ENCODE assay signal across 22 cellular contexts in genomic region chr1:227894306-227894721, GRCh38. TPM values are rescaled to one million over a fixed set of nuclear protein-coding genes. Genes with fewer than 3 reads are reported as not detected.
DNase-seq lines count a peak whose midpoint lies in the region; ATAC-seq, FAIRE-seq and TF ChIP-seq lines count a peak whose summit lies in the region.
"Had no signal": no experiment of that assay in that cellular context is flagged by ENCODE, and none has a peak within 500 bp of the region (broad histone marks: within the 10 kb centered on the region; RNA-seq: fewer than 3 reads in every experiment).

No MANE protein-coding gene starts in this region.

- H3K27ac Mint-ChIP-seq in activated CD4-positive, alpha-beta T cell treated with anti-CD3 and anti-CD28 coated beads, Interleukin-2, amount 10 ng/mL, durations not matched to agents 7 days and 5 days, result peak overlapping the region; percentile 50
- H3K27ac Mint-ChIP-seq: stimulated activated effector memory CD8-positive, alpha-beta T cell treated with anti-CD3 and anti-CD28 coated beads, Interleukin-12 subunit alpha, Interleukin-12 subunit beta, amount 100 ng/mL, for 72 hours had no signal

- H3K9me3 Mint-ChIP-seq in activated CD4-positive, alpha-beta T cell treated with anti-CD3 and anti-CD28 coated beads, Interleukin-2, amount 10 ng/mL, durations not matched to agents 7 days and 5 days, result no peaks in the 10 kb centered on the region
- H3K9me3 Mint-ChIP-seq: CD4-positive, CD25-positive, alpha-beta regulatory T cell; stimulated activated effector memory CD8-positive, alpha-beta T cell treated with anti-CD3 and anti-CD28 coated beads, Interleukin-12 subunit alpha, Interleukin-12 subunit beta, amount 100 ng/mL, for 72 hours had no signal

- H4K20me1 ChIP-seq in HepG2 (ENCODE audit: insufficient read depth, low read length), result no peaks in the 10 kb centered on the region

- in situ Hi-C loops in HepG2 (cut with HindIII; ENCODE audit: extremely low pct_ligation_motif_present, low pct_unique_long_range_greater_than_20kb), result no loop called here

- BruUV-seq in HepG2 (replicated peaks; lab: Mats Ljungman, UMichigan), result no TSS peak

- H3K4me3 Mint-ChIP-seq in activated CD4-positive, alpha-beta T cell treated with anti-CD3 and anti-CD28 coated beads, Interleukin-2, amount 10 ng/mL, durations not matched to agents 7 days and 5 days, result no peak overlapping the region
- H3K4me3 Mint-ChIP-seq: CD4-positive, CD25-positive, alpha-beta regulatory T cell; stimulated activated effector memory CD8-positive, alpha-beta T cell treated with anti-CD3 and anti-CD28 coated beads, Interleukin-12 subunit alpha, Interleukin-12 subunit beta, amount 100 ng/mL, for 72 hours had no signal

- POLR2A ChIA-PET in activated CD4-positive, alpha-beta T cell treated with anti-CD3 and anti-CD28 coated beads, Interleukin-2, amount 10 ng/mL, durations not matched to agents 7 days and 5 days (lab: Charles Lee), result no interaction called here
- POLR2A ChIA-PET in HepG2 (lab: Yijun Ruan, JAX), result no interaction called here

- H3K79me2 ChIP-seq in HepG2 (ENCODE audit: insufficient read depth, low read length), result no peaks in the 10 kb centered on the region

- H3K4me1 ChIP-seq in HepG2 (ENCODE audit: insufficient read depth, low read length), result peaks cover 20% of the 10 kb centered on the region
- H3K4me1 ChIP-seq in stomach, result no peaks in the 10 kb centered on the region
- H3K4me1 ChIP-seq: A549 had no signal

- H3K4me3 ChIP-seq in HepG2 (replicated peaks in 1 of 3; ENCODE audit: insufficient read depth in 1 of 3, low read depth in 2 of 3, low read length in 3 of 3) (no peak overlapping the region), stomach (no peak overlapping the region)
- H3K4me3 ChIP-seq: A549, esophagus squamous epithelium, heart right ventricle, mucosa of descending colon, PC-9, skin epidermis had no signal

- H3K27ac ChIP-seq in HepG2 (ENCODE audit: extremely low read length, insufficient read depth, low read length), result no peak overlapping the region
- no peak overlapping the region for H3K27ac ChIP-seq in stomach
- H3K27ac ChIP-seq: A549, esophagus squamous epithelium, heart right ventricle, PC-9, skin epidermis had no signal

- H3K27me3 ChIP-seq in HepG2 (ENCODE audit: control insufficient read depth in 1 of 2, insufficient read depth in 2 of 2, low read length in 2 of 2), result peaks cover 6 to 37% of the 10 kb centered on the region in 2 experiments
- H3K27me3 ChIP-seq in stomach, result no peaks in the 10 kb centered on the region
- H3K27me3 ChIP-seq: esophagus squamous epithelium, heart right ventricle had no signal

- no peak for FAIRE-seq in HepG2 (lab: Jason Lieb, UNC)
- FAIRE-seq: A549 had no signal

- TF ChIP-seq POLR2A in HepG2 (IDR thresholded peaks at IDR 0.05; ENCODE audit: insufficient read depth in 1 of 2, low read depth in 2 of 2, low read length in 2 of 2) (no peak), stomach (IDR thresholded peaks at IDR 0.05) (no peak)

- TF ChIP-seq EP300 in HepG2 (IDR thresholded peaks at IDR 0.05; ENCODE audit: low read depth in 2 of 2, low read length in 2 of 2) (no peak), HepG2 (CRISPR knock-in tag; IDR thresholded peaks at IDR 0.05; ENCODE audit: borderline replicate concordance) (no peak), stomach (IDR thresholded peaks at IDR 0.05) (no peak)

- H3K4me1 Mint-ChIP-seq in activated CD4-positive, alpha-beta T cell treated with anti-CD3 and anti-CD28 coated beads, Interleukin-2, amount 10 ng/mL, durations not matched to agents 7 days and 5 days, result peaks cover 7% of the 10 kb centered on the region

- CTCF ChIA-PET in activated CD4-positive, alpha-beta T cell treated with anti-CD3 and anti-CD28 coated beads, Interleukin-2, amount 10 ng/mL, durations not matched to agents 7 days and 5 days (lab: Charles Lee), result no interaction called here
- CTCF ChIA-PET in HepG2 (lab: Yijun Ruan, JAX; ENCODE audit: low intra/inter-chr PET ratio, low total read pairs), result no interaction called here

- no peak for TF ChIP-seq CTCF in HepG2 (CRISPR knock-in tag; IDR thresholded peaks at IDR 0.05)
- TF ChIP-seq CTCF in stomach (IDR thresholded peaks at IDR 0.05), result no peak

- H3K4me2 ChIP-seq in HepG2 (ENCODE audit: low read depth, low read length), result no peak overlapping the region
- H3K4me2 ChIP-seq: A549, PC-9, SK-N-SH had no signal

- peak; percentile 5 for DNase-seq in activated CD4-positive, alpha-beta T cell treated with anti-CD3 and anti-CD28 coated beads, Interleukin-2, amount 10 ng/mL, durations not matched to agents 7 days and 5 days
- DNase-seq in activated CD4-positive, alpha-beta T cell treated with anti-CD3 and anti-CD28 coated beads, Interleukin-2, amount 50 U/mL, for 1 hour, result no peak
- peak; percentile 8 for DNase-seq in activated CD8-positive, alpha-beta memory T cell treated with anti-CD3 and anti-CD28 coated beads, Interleukin-2, amount 50 U/mL, for 4 hours
- DNase-seq in HepG2 (ENCODE audit: low spot score) (no peak), stomach (peak; percentile 18), NCI-H526 (lab: John Stamatoyannopoulos, UW) (no peak), HuH-7.5 (ENCODE audit: low spot score) (no peak), T-helper 9 cell (no peak)
- DNase-seq: CD4-positive, CD25-positive, alpha-beta regulatory T cell; dermis blood vessel endothelial cell; DND-41; esophagus squamous epithelium; NCI-H2081 treated with DMSO at 0.1 percent for 48 hours; NCI-H69; SK-N-SH had no signal

- H3K27me3 Mint-ChIP-seq in activated CD4-positive, alpha-beta T cell treated with anti-CD3 and anti-CD28 coated beads, Interleukin-2, amount 10 ng/mL, durations not matched to agents 7 days and 5 days, result no peaks in the 10 kb centered on the region
- H3K27me3 Mint-ChIP-seq: CD4-positive, CD25-positive, alpha-beta regulatory T cell had no signal

- no peak for ATAC-seq in HepG2
- ATAC-seq: A549; heart right ventricle; mucosa of descending colon; stimulated activated effector memory CD8-positive, alpha-beta T cell treated with anti-CD3 and anti-CD28 coated beads, Interleukin-12 subunit alpha, Interleukin-12 subunit beta, amount 100 ng/mL, for 72 hours had no signal

- no peaks in the 10 kb centered on the region for H3K9me3 ChIP-seq in HepG2 (ENCODE audit: low read length)
- H3K9me3 ChIP-seq in stomach, result no peaks in the 10 kb centered on the region
- H3K9me3 ChIP-seq: A549, esophagus squamous epithelium, heart right ventricle, mucosa of descending colon, SK-N-SH had no signal

- intact Hi-C loops in HepG2 (cut with micrococcal nuclease; ENCODE audit: unreplicated experiment), result no loop called here
- intact Hi-C loops in stomach (cut with DNase I; ENCODE audit: low total_unique reads), result no loop called here

- WGBS in HepG2 (ENCODE audit: low lambda C conversion rate), result 37% methylated on average over 7 of the region's 14 CpGs
- WGBS in stomach, 5 donors, result 88 to 93% (median 90%) methylated on average over 9 to 14 of the region's 14 CpGs

- H3K36me3 Mint-ChIP-seq in activated CD4-positive, alpha-beta T cell treated with anti-CD3 and anti-CD28 coated beads, Interleukin-2, amount 10 ng/mL, durations not matched to agents 7 days and 5 days (ENCODE audit: low read depth), result no peaks in the 10 kb centered on the region
- H3K36me3 Mint-ChIP-seq: CD4-positive, CD25-positive, alpha-beta regulatory T cell; stimulated activated effector memory CD8-positive, alpha-beta T cell treated with anti-CD3 and anti-CD28 coated beads, Interleukin-12 subunit alpha, Interleukin-12 subunit beta, amount 100 ng/mL, for 72 hours had no signal

- H3K36me3 ChIP-seq in HepG2 (replicated peaks in 1 of 2; ENCODE audit: control insufficient read depth in 1 of 2, insufficient read depth in 2 of 2, low read length in 2 of 2) (no peaks in the 10 kb centered on the region), stomach (no peaks in the 10 kb centered on the region)
- H3K36me3 ChIP-seq: esophagus squamous epithelium, heart right ventricle had no signal

- no peak for TF ChIP-seq RAD21 in HepG2 (CRISPR knock-in tag; IDR thresholded peaks at IDR 0.05)

- no peak overlapping the region for H3K9ac ChIP-seq in HepG2 (ENCODE audit: insufficient read depth, low read depth, low read length)
- H3K9ac ChIP-seq: SK-N-SH had no signal

- H2AFZ ChIP-seq in HepG2 (ENCODE audit: low read length), result no peak overlapping the region
- H2AFZ ChIP-seq: PC-9 had no signal

RNA-seq across cellular contexts. Expression of gene WNT9A, which starts 53.4 kb away (rescaled TPM):
- total RNA-seq in activated CD4-positive, alpha-beta T cell treated with anti-CD3 and anti-CD28 coated beads, Interleukin-2, amount 10 ng/mL, durations not matched to agents 7 days and 5 days, result under 1 TPM; 0.32 to 0.40 TPM
- total RNA-seq in HepG2 (2016; rRNA removed; fragmentation: Illumina TruSeq; extraction: Trizol) (0.04 TPM in 2 replicates), stomach (10 to 100 TPM in 1 of 5 donors, 1 to 10 TPM in 4; 1.7 to 22.2 (median 4.3) TPM)
- total RNA-seq in HepG2 (2016; cell fraction: cytosol; rRNA removed; fragmentation: Illumina TruSeq; extraction: Trizol; ENCODE audit: low read depth), result not detected in 2 replicates
- total RNA-seq in HepG2 (2016; cell fraction: insoluble cytoplasmic fraction; rRNA removed; fragmentation: Illumina TruSeq; extraction: Trizol), result 0.04 TPM in 1 of 2 replicates, not detected in the other
- total RNA-seq in HepG2 (2016; cell fraction: membrane; rRNA removed; fragmentation: Illumina TruSeq; extraction: Trizol), result not detected in 2 replicates
- total RNA-seq in HepG2 (2016; cell fraction: nucleus; rRNA removed; fragmentation: Illumina TruSeq; extraction: Trizol), result not detected in 2 replicates
- polyA plus RNA-seq in HepG2 (2011; rRNA removed) (not detected in 2 replicates), stomach (1 to 10 TPM; 1.1 to 2.0 (median 1.1) TPM)
- 0.04 TPM in 1 of 2 replicates, not detected in the other for polyA plus RNA-seq in HepG2 (2011; cell fraction: cytosol; rRNA removed)
- 0.06 and 0.07 TPM in 2 replicates for polyA plus RNA-seq in HepG2 (2011; cell fraction: nucleus; rRNA removed)
- polyA plus RNA-seq in HepG2 (2012), result 0.04 TPM in 1 of 2 replicates, not detected in the other
- polyA plus RNA-seq in HepG2 (2016; cell fraction: cytosol; fragmentation: Illumina TruSeq; extraction: Trizol; ENCODE audit: low read depth), result not detected in 2 replicates
- polyA plus RNA-seq in HepG2 (2016; cell fraction: insoluble cytoplasmic fraction; fragmentation: Illumina TruSeq; extraction: Trizol; ENCODE audit: low read depth), result not detected in 2 replicates
- not detected in 2 replicates for polyA plus RNA-seq in HepG2 (2016; cell fraction: membrane; fragmentation: Illumina TruSeq; extraction: Trizol; ENCODE audit: low read depth)
- not detected in 2 replicates for polyA plus RNA-seq in HepG2 (2016; cell fraction: nucleus; fragmentation: Illumina TruSeq; extraction: Trizol; ENCODE audit: insufficient read depth, low read depth)
- 0.04 and 2.6 TPM in 2 replicates for polyA minus RNA-seq in HepG2 (2011; rRNA and poly(A)+ RNA removed; ENCODE audit: low replicate concordance)
- polyA minus RNA-seq in HepG2 (2011; cell fraction: cytosol; rRNA and poly(A)+ RNA removed), result not detected in 2 replicates
- not detected in 2 replicates for polyA minus RNA-seq in HepG2 (2011; cell fraction: nucleus; rRNA and poly(A)+ RNA removed)
- total RNA-seq: activated CD8-positive, alpha-beta memory T cell treated with anti-CD3 and anti-CD28 coated beads for 36 hours had no signal
- polyA plus RNA-seq: CD4-positive, CD25-positive, alpha-beta regulatory T cell had no signal

Comparison
In these comparisons a context has a peak if more than half of its experiments do, and no peak if none do; other contexts are left out.
1. DNase-seq: peak in activated CD4-positive, alpha-beta T cell treated with anti-CD3 and anti-CD28 coated beads, Interleukin-2, amount 10 ng/mL, durations not matched to agents 7 days and 5 days (single experiment), activated CD8-positive, alpha-beta memory T cell treated with anti-CD3 and anti-CD28 coated beads, Interleukin-2, amount 50 U/mL, for 4 hours (single experiment) and stomach (single experiment); none in activated CD4-positive, alpha-beta T cell treated with anti-CD3 and anti-CD28 coated beads, Interleukin-2, amount 50 U/mL, for 1 hour (single experiment), HepG2 (single experiment), NCI-H526 (0 of 2), HuH-7.5 (single experiment) and T-helper 9 cell (single experiment).